Comparison of ENCODE assay signal across 1 cellular context in the genomic region with DNA sequence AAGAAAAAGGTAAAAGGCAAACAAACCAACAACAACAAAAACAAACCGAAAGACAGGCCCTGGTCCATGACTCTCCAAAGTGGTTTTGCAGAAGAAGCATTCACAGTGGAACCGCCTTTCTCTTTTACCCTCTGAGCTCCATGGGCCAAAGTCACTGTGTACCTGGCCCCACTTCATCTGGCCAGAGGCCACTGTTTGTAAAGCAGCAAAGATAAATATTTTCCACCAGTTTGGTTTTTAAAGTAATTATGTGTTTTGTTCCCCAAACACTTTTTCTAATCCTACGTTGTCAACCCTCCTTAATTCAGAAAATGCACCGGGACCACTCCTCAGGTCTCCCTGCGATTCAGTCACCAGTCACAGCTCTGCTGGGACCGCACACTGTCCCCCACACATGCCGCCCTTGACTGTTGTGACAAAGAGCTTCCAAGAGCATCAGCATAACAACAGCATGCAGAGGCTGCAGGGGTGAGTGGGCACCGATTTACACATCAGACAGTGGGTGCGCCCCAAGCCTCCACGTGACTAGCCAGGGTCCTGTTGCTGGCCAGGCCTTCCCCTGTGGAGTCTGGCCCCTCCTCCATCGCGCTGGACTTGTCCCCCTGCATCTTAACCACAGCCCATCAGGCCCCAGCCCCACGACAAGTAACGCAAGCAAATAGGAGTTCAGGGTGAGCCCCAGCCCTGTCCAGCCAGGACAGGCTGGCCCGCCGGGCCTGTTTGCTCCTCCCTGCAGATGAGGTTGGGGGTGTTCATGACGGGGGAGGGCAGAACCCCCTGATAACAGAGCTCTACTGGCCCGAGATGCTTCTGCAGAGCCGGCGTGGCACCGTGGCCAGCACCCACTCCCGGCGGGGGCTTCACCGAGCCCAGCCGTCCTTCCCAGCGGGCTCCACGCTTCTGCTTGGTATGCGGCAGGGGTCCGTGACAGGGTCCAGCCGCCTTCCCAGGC.
TF ChIP-seq lines count a peak whose summit lies in the region.

No MANE protein-coding gene starts in this region.

TF ChIP-seq in HepG2, 621 proteins besides CTCF, POLR2A, EP300 and RAD21 (continued from another document):
- TF ChIP-seq, protein P1, sequence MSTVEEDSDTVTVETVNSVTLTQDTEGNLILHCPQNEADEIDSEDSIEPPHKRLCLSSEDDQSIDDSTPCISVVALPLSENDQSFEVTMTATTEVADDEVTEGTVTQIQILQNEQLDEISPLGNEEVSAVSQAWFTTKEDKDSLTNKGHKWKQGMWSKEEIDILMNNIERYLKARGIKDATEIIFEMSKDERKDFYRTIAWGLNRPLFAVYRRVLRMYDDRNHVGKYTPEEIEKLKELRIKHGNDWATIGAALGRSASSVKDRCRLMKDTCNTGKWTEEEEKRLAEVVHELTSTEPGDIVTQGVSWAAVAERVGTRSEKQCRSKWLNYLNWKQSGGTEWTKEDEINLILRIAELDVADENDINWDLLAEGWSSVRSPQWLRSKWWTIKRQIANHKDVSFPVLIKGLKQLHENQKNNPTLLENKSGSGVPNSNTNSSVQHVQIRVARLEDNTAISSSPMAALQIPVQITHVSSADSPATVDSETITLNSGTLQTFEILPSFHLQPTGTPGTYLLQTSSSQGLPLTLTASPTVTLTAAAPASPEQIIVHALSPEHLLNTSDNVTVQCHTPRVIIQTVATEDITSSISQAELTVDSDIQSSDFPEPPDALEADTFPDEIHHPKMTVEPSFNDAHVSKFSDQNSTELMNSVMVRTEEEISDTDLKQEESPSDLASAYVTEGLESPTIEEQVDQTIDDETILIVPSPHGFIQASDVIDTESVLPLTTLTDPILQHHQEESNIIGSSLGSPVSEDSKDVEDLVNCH (CRISPR knock-in tag; IDR thresholded peaks at IDR 0.05): no peak
- TF ChIP-seq YEATS4 (CRISPR knock-in tag; IDR thresholded peaks at IDR 0.05; ENCODE audit: borderline replicate concordance) (0 out of 2 replicates have a peak, but pooled peaks have one; percentile 3), HNF4A (CRISPR knock-in tag; IDR thresholded peaks at IDR 0.05) (peak; percentile 62), SOX5 (CRISPR knock-in tag; IDR thresholded peaks at IDR 0.05; ENCODE audit: borderline replicate concordance) (peak; percentile 32; the same call in 1 of the 2 replicates), ZSCAN12 (CRISPR knock-in tag; IDR thresholded peaks at IDR 0.05) (no peak), ZNF878 (CRISPR knock-in tag; IDR thresholded peaks at IDR 0.05) (no peak), ARNT (IDR thresholded peaks at IDR 0.05) (no peak), HDAC1 (CRISPR knock-in tag; IDR thresholded peaks at IDR 0.05) (peak; percentile 7; the same call in 1 of the 2 replicates), ZNF839 (CRISPR knock-in tag; IDR thresholded peaks at IDR 0.05; ENCODE audit: borderline replicate concordance) (no peak), NR3C1 (CRISPR knock-in tag; IDR thresholded peaks at IDR 0.05) (no peak), FOXP1 (IDR thresholded peaks at IDR 0.05) (no peak), FOXP1 (CRISPR knock-in tag; IDR thresholded peaks at IDR 0.05) (peak; percentile 56), TAF15 (IDR thresholded peaks at IDR 0.05; ENCODE audit: low read depth, low read length, poor library complexity, severe bottlenecking) (no peak), ZNF570 (CRISPR knock-in tag; IDR thresholded peaks at IDR 0.05; ENCODE audit: borderline replicate concordance) (no peak), HNF4G (IDR thresholded peaks at IDR 0.05; ENCODE audit: borderline replicate concordance, low read depth, low read length) (peak; percentile 33; the same call in 1 of the 2 replicates), HNF4G (CRISPR knock-in tag; IDR thresholded peaks at IDR 0.05; ENCODE audit: borderline replicate concordance, low read depth) (no peak), ZSCAN25 (CRISPR knock-in tag; IDR thresholded peaks at IDR 0.05) (peak; percentile 83), SOX6 (IDR thresholded peaks at IDR 0.05) (no peak), SOX6 (CRISPR knock-in tag; IDR thresholded peaks at IDR 0.05) (peak; percentile 36; the same call in 1 of the 2 replicates), ZNF777 (CRISPR knock-in tag; IDR thresholded peaks at IDR 0.05) (no peak), PITX1 (CRISPR knock-in tag; IDR thresholded peaks at IDR 0.05) (peak; percentile 41; the same call in 1 of the 2 replicates), MEF2D (CRISPR knock-in tag; IDR thresholded peaks at IDR 0.05) (0 out of 2 replicates have a peak, but pooled peaks have one; percentile 44), NFIC (IDR thresholded peaks at IDR 0.05; ENCODE audit: low read length) (no peak), MED1 (CRISPR knock-in tag; IDR thresholded peaks at IDR 0.05) (0 out of 2 replicates have a peak, but pooled peaks have one; percentile 16), SALL1 (CRISPR knock-in tag; IDR thresholded peaks at IDR 0.05) (peak; percentile 47), EED (CRISPR knock-in tag; IDR thresholded peaks at IDR 0.05) (no peak), MZF1 (CRISPR knock-in tag; IDR thresholded peaks at IDR 0.05; ENCODE audit: borderline replicate concordance) (no peak)
- TF ChIP-seq, protein P2, sequence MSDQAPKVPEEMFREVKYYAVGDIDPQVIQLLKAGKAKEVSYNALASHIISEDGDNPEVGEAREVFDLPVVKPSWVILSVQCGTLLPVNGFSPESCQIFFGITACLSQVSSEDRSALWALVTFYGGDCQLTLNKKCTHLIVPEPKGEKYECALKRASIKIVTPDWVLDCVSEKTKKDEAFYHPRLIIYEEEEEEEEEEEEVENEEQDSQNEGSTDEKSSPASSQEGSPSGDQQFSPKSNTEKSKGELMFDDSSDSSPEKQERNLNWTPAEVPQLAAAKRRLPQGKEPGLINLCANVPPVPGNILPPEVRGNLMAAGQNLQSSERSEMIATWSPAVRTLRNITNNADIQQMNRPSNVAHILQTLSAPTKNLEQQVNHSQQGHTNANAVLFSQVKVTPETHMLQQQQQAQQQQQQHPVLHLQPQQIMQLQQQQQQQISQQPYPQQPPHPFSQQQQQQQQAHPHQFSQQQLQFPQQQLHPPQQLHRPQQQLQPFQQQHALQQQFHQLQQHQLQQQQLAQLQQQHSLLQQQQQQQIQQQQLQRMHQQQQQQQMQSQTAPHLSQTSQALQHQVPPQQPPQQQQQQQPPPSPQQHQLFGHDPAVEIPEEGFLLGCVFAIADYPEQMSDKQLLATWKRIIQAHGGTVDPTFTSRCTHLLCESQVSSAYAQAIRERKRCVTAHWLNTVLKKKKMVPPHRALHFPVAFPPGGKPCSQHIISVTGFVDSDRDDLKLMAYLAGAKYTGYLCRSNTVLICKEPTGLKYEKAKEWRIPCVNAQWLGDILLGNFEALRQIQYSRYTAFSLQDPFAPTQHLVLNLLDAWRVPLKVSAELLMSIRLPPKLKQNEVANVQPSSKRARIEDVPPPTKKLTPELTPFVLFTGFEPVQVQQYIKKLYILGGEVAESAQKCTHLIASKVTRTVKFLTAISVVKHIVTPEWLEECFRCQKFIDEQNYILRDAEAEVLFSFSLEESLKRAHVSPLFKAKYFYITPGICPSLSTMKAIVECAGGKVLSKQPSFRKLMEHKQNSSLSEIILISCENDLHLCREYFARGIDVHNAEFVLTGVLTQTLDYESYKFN (CRISPR knock-in tag; conservative IDR thresholded peaks at IDR 0.05): peak; percentile 76
- TF ChIP-seq, protein P3, sequence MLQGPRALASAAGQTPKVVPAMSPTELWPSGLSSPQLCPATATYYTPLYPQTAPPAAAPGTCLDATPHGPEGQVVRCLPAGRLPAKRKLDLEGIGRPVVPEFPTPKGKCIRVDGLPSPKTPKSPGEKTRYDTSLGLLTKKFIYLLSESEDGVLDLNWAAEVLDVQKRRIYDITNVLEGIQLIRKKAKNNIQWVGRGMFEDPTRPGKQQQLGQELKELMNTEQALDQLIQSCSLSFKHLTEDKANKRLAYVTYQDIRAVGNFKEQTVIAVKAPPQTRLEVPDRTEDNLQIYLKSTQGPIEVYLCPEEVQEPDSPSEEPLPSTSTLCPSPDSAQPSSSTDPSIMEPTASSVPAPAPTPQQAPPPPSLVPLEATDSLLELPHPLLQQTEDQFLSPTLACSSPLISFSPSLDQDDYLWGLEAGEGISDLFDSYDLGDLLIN (CRISPR knock-in tag; IDR thresholded peaks at IDR 0.05; ENCODE audit: borderline replicate concordance): no peak
- TF ChIP-seq, protein P4, sequence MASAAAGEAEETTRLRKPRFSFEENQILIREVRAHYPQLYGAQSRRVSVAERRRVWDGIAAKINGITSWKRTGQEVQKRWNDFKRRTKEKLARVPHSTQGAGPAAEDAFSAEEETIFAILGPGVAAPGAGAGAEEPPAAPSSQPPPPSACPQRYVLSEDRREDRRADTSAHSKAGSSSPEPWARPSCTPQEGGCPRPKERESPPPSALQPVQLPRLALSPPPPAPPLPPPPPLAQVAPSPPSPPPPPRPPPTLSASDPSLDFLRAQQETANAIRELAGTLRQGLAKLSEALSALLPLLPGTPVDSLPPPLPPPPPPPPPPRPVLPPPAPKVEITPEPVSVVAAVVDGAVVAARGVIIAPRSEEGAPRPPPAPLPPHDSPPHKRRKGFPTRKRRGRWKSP (CRISPR knock-in tag; IDR thresholded peaks at IDR 0.05): no peak
- TF ChIP-seq, protein P5, sequence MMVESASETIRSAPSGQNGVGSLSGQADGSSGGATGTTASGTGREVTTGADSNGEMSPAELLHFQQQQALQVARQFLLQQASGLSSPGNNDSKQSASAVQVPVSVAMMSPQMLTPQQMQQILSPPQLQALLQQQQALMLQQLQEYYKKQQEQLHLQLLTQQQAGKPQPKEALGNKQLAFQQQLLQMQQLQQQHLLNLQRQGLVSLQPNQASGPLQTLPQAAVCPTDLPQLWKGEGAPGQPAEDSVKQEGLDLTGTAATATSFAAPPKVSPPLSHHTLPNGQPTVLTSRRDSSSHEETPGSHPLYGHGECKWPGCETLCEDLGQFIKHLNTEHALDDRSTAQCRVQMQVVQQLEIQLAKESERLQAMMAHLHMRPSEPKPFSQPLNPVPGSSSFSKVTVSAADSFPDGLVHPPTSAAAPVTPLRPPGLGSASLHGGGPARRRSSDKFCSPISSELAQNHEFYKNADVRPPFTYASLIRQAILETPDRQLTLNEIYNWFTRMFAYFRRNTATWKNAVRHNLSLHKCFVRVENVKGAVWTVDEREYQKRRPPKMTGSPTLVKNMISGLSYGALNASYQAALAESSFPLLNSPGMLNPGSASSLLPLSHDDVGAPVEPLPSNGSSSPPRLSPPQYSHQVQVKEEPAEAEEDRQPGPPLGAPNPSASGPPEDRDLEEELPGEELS (CRISPR knock-in tag; IDR thresholded peaks at IDR 0.05): peak; percentile 59
- TF ChIP-seq, protein P6, sequence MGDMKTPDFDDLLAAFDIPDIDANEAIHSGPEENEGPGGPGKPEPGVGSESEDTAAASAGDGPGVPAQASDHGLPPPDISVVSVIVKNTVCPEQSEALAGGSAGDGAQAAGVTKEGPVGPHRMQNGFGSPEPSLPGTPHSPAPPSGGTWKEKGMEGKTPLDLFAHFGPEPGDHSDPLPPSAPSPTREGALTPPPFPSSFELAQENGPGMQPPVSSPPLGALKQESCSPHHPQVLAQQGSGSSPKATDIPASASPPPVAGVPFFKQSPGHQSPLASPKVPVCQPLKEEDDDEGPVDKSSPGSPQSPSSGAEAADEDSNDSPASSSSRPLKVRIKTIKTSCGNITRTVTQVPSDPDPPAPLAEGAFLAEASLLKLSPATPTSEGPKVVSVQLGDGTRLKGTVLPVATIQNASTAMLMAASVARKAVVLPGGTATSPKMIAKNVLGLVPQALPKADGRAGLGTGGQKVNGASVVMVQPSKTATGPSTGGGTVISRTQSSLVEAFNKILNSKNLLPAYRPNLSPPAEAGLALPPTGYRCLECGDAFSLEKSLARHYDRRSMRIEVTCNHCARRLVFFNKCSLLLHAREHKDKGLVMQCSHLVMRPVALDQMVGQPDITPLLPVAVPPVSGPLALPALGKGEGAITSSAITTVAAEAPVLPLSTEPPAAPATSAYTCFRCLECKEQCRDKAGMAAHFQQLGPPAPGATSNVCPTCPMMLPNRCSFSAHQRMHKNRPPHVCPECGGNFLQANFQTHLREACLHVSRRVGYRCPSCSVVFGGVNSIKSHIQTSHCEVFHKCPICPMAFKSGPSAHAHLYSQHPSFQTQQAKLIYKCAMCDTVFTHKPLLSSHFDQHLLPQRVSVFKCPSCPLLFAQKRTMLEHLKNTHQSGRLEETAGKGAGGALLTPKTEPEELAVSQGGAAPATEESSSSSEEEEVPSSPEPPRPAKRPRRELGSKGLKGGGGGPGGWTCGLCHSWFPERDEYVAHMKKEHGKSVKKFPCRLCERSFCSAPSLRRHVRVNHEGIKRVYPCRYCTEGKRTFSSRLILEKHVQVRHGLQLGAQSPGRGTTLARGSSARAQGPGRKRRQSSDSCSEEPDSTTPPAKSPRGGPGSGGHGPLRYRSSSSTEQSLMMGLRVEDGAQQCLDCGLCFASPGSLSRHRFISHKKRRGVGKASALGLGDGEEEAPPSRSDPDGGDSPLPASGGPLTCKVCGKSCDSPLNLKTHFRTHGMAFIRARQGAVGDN (CRISPR knock-in tag; IDR thresholded peaks at IDR 0.05): peak; percentile 20; the same call in 1 of the 2 replicates
- TF ChIP-seq, protein P7, sequence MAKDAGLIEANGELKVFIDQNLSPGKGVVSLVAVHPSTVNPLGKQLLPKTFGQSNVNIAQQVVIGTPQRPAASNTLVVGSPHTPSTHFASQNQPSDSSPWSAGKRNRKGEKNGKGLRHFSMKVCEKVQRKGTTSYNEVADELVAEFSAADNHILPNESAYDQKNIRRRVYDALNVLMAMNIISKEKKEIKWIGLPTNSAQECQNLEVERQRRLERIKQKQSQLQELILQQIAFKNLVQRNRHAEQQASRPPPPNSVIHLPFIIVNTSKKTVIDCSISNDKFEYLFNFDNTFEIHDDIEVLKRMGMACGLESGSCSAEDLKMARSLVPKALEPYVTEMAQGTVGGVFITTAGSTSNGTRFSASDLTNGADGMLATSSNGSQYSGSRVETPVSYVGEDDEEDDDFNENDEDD (CRISPR knock-in tag; IDR thresholded peaks at IDR 0.05; ENCODE audit: borderline replicate concordance): no peak
